28 cellular contexts compared by ENCODE assay signal in genomic region chr10:80582561-80582960, GRCh38. TPM values are rescaled to one million over a fixed set of nuclear protein-coding genes. Genes with fewer than 3 reads are reported as not detected.
"Had no signal": no experiment of that assay in that cellular context is flagged by ENCODE, and none has a peak within 500 bp of the region (broad histone marks: within the 10 kb centered on the region; RNA-seq: fewer than 3 reads in every experiment).

No MANE protein-coding gene starts in this region.

- H3K9me3 ChIP-seq: MG63 had no signal

- H3K36me3 Mint-ChIP-seq: activated naive CD4-positive, alpha-beta T cell treated with anti-CD3 and anti-CD28 coated beads, Interleukin-2, amount 50 U/mL, for 24 hours; T-cell had no signal

- H3K27ac Mint-ChIP-seq: activated CD8-positive, alpha-beta T cell treated with anti-CD3 and anti-CD28 coated beads for 36 hours; activated naive CD4-positive, alpha-beta T cell treated with anti-CD3 and anti-CD28 coated beads, Interleukin-2, amount 50 U/mL, for 24 hours; activated T-cell treated with anti-CD3 and anti-CD28 coated beads, Interleukin-2, amount 50 U/mL, for 24 hours; activated T-helper 1 cell treated with anti-CD3 and anti-CD28 coated beads, Interleukin-12 subunit alpha, Interleukin-12 subunit beta, Interleukin-2, Interleukin-4 antibody, amounts not matched to agents 30 ng/mL and 10 ng/mL and 1 ng/mL, durations not matched to agents 14 hours and 24 hours and 36 hours; T-cell had no signal

- H3K4me3 Mint-ChIP-seq: activated CD8-positive, alpha-beta T cell treated with anti-CD3 and anti-CD28 coated beads for 36 hours; activated naive CD4-positive, alpha-beta T cell treated with anti-CD3 and anti-CD28 coated beads, Interleukin-2, amount 50 U/mL, for 24 hours; activated T-cell treated with anti-CD3 and anti-CD28 coated beads, Interleukin-2, amount 50 U/mL, for 24 hours; activated T-helper 1 cell treated with anti-CD3 and anti-CD28 coated beads, Interleukin-12 subunit alpha, Interleukin-12 subunit beta, Interleukin-2, Interleukin-4 antibody, amounts not matched to agents 30 ng/mL and 10 ng/mL and 1 ng/mL, durations not matched to agents 14 hours and 24 hours and 36 hours; T-cell had no signal

- H3K27ac ChIP-seq: KMS-11, SK-N-MC, VCaP had no signal

- H3K4me3 ChIP-seq: MG63, SK-N-MC had no signal

- DNase-seq: activated CD4-positive, alpha-beta T cell treated with anti-CD3 and anti-CD28 coated beads for 4 hours; activated CD8-positive, alpha-beta T cell treated with anti-CD3 and anti-CD28 coated beads for 36 hours; activated effector memory CD4-positive, alpha-beta T cell treated with Interleukin-2 at 50 U/mL for 16 hours; activated naive CD4-positive, alpha-beta T cell; activated T-cell treated with anti-CD3 and anti-CD28 coated beads, Interleukin-2, amount 50 U/mL, for 24 hours; aorta; central memory CD4-positive, alpha-beta T cell; MG63; MV-4-11; NCI-H1092 treated with DMSO at 0.1 percent for 48 hours; NCI-H1417 treated with DMSO at 0.1 percent for 48 hours; NCI-H1694; NCI-H2029; NCI-H2107; NCI-H2171 treated with DMSO at 0.1 percent for 48 hours; NCI-H345; NCI-H510A; NCI-H526 treated with DMSO at 0.1 percent for 48 hours; NCI-H82; T-cell; T-helper 2 cell; T1000 had no signal

- H3K36me3 ChIP-seq: MG63 had no signal

- H3K27me3 Mint-ChIP-seq: activated CD8-positive, alpha-beta T cell treated with anti-CD3 and anti-CD28 coated beads for 36 hours; activated T-cell treated with anti-CD3 and anti-CD28 coated beads, Interleukin-2, amount 50 U/mL, for 24 hours had no signal

- H3K9me3 Mint-ChIP-seq: activated CD8-positive, alpha-beta T cell treated with anti-CD3 and anti-CD28 coated beads for 36 hours; activated naive CD4-positive, alpha-beta T cell treated with anti-CD3 and anti-CD28 coated beads, Interleukin-2, amount 50 U/mL, for 24 hours; activated T-cell treated with anti-CD3 and anti-CD28 coated beads, Interleukin-2, amount 50 U/mL, for 24 hours; activated T-helper 1 cell treated with anti-CD3 and anti-CD28 coated beads, Interleukin-12 subunit alpha, Interleukin-12 subunit beta, Interleukin-2, Interleukin-4 antibody, amounts not matched to agents 30 ng/mL and 10 ng/mL and 1 ng/mL, durations not matched to agents 14 hours and 24 hours and 36 hours; T-cell had no signal

- ATAC-seq: activated CD8-positive, alpha-beta T cell treated with anti-CD3 and anti-CD28 coated beads for 36 hours; T-cell had no signal

RNA-seq across cellular contexts. Expression of gene SH2D4B, which starts 44.9 kb away (rescaled TPM):
- total RNA-seq: RPMI7951 had no signal
